In genomic region chr18:47215554-47216138, GRCh38 we compare ENCODE assay signal across 8 cellular contexts. TPM values are rescaled to one million over a fixed set of nuclear protein-coding genes. Genes with fewer than 3 reads are reported as not detected.
DNase-seq lines count a peak whose midpoint lies in the region; ATAC-seq, FAIRE-seq and TF ChIP-seq lines count a peak whose summit lies in the region.

No MANE protein-coding gene starts in this region.

- FAIRE-seq in kidney (lab: Jason Lieb, UNC): peak; percentile 3

- no peak overlapping the region for H3K27ac ChIP-seq in CD4-positive, CD25-positive, alpha-beta regulatory T cell (ENCODE audit: insufficient read depth, low read length, poor library complexity, severe bottlenecking)
- no peak overlapping the region for H3K27ac ChIP-seq in kidney (ENCODE audit: low read depth in 2 of 2, low read length in 2 of 2)
- no peak overlapping the region for H3K27ac ChIP-seq in upper lobe of right lung

- peaks cover 52% of the 10 kb centered on the region for H3K27me3 Mint-ChIP-seq in CD4-positive, CD25-positive, alpha-beta regulatory T cell

- H3K4me3 Mint-ChIP-seq in CD4-positive, CD25-positive, alpha-beta regulatory T cell: no peak overlapping the region

- H3K36me3 Mint-ChIP-seq in CD4-positive, CD25-positive, alpha-beta regulatory T cell: no peaks in the 10 kb centered on the region

- H3K36me3 ChIP-seq in CD4-positive, CD25-positive, alpha-beta regulatory T cell (ENCODE audit: control insufficient read depth, insufficient read depth, low read length): no peaks in the 10 kb centered on the region
- no peaks in the 10 kb centered on the region for H3K36me3 ChIP-seq in kidney (ENCODE audit: control insufficient read depth in 1 of 2, insufficient read depth in 2 of 2, low read length in 2 of 2)
- H3K36me3 ChIP-seq in upper lobe of right lung: no peaks in the 10 kb centered on the region

- no peaks in the 10 kb centered on the region for H3K4me1 Mint-ChIP-seq in CD4-positive, CD25-positive, alpha-beta regulatory T cell

- no peaks in the 10 kb centered on the region for H3K9me3 ChIP-seq in CD4-positive, CD25-positive, alpha-beta regulatory T cell (ENCODE audit: control insufficient read depth in 2 of 2, low read length in 2 of 2)
- H3K9me3 ChIP-seq in kidney (ENCODE audit: control insufficient read depth in 1 of 2, low read length in 2 of 2) (no peaks in the 10 kb centered on the region), upper lobe of right lung (no peaks in the 10 kb centered on the region)

- H3K4me1 ChIP-seq in CD4-positive, CD25-positive, alpha-beta regulatory T cell (ENCODE audit: control insufficient read depth, insufficient read depth, low read length, poor library complexity, severe bottlenecking): no peaks in the 10 kb centered on the region
- H3K4me1 ChIP-seq in kidney (ENCODE audit: control insufficient read depth in 1 of 2, insufficient read depth in 1 of 2, low read depth in 1 of 2, low read length in 2 of 2): no peaks in the 10 kb centered on the region
- H3K4me1 ChIP-seq in upper lobe of right lung: no peaks in the 10 kb centered on the region

- in situ Hi-C loops in astrocyte of the spinal cord (cut with HindIII; ENCODE audit: low sequenced_read_pairs): no loop called here

- no peak overlapping the region for H3K4me3 ChIP-seq in CD4-positive, CD25-positive, alpha-beta regulatory T cell (ENCODE audit: low read depth, low read length)
- H3K4me3 ChIP-seq in astrocyte of the spinal cord (ENCODE audit: low read depth, low read length): no peak overlapping the region
- H3K4me3 ChIP-seq in kidney (ENCODE audit: low read length in 2 of 2): no peak overlapping the region
- H3K4me3 ChIP-seq in upper lobe of right lung: no peak overlapping the region

- intact Hi-C loops in kidney (cut with DNase I): no loop called here
- intact Hi-C loops in upper lobe of right lung (cut with DNase I): no loop called here

- TF ChIP-seq CTCF in GM20000 (IDR thresholded peaks at IDR 0.05; ENCODE audit: extremely low read depth, missing control alignments): no peak
- peak; percentile 63 for TF ChIP-seq CTCF in astrocyte of the spinal cord (IDR thresholded peaks at IDR 0.05; ENCODE audit: low read depth, low read length)
- TF ChIP-seq CTCF in kidney (IDR thresholded peaks at IDR 0.05; ENCODE audit: borderline replicate concordance, extremely low read depth, insufficient read depth): peak; percentile 56
- TF ChIP-seq CTCF in upper lobe of right lung (IDR thresholded peaks at IDR 0.05): peak; percentile 49

- H3K27ac Mint-ChIP-seq in CD4-positive, CD25-positive, alpha-beta regulatory T cell: no peak overlapping the region

- no peaks in the 10 kb centered on the region for H3K9me3 Mint-ChIP-seq in CD4-positive, CD25-positive, alpha-beta regulatory T cell

- ATAC-seq in CD4-positive, CD25-positive, alpha-beta regulatory T cell (ENCODE audit: low read depth in 2 of 2): peak in 1 of 2 donors; percentile 22
- ATAC-seq in upper lobe of right lung: peak; percentile 64
- no peak for ATAC-seq in HG03571 (IDR thresholded peaks at IDR 0.05; ENCODE audit: unreplicated experiment)
- no peak for ATAC-seq in HG03565 (IDR thresholded peaks at IDR 0.05; ENCODE audit: unreplicated experiment)

- DNase-seq in CD4-positive, CD25-positive, alpha-beta regulatory T cell: peak in 2 of 3 donors; percentile 6 to 40
- peak; percentile 23 for DNase-seq in GM20000 (ENCODE audit: low spot score)
- DNase-seq in NCI-H345 treated with DMSO at 0.1 percent for 48 hours (lab: John Stamatoyannopoulos, UW; ENCODE audit: unreplicated experiment): peak; percentile 47
- DNase-seq in astrocyte of the spinal cord (ENCODE audit: low read depth, low spot score): peak; percentile 52
- DNase-seq in kidney: no peak
- DNase-seq in upper lobe of right lung: no peak

- peaks cover 26% of the 10 kb centered on the region for H3K27me3 ChIP-seq in CD4-positive, CD25-positive, alpha-beta regulatory T cell (ENCODE audit: control insufficient read depth, insufficient read depth, low read length)
- H3K27me3 ChIP-seq in upper lobe of right lung: peaks cover 44% of the 10 kb centered on the region

- no peak overlapping the region for H3K9ac ChIP-seq in kidney (ENCODE audit: low read length in 2 of 2)

RNA-seq across cellular contexts. Expression of gene SKOR2, which starts 35.8 kb away (rescaled TPM):
- total RNA-seq in CD4-positive, CD25-positive, alpha-beta regulatory T cell: not detected
- polyA plus RNA-seq in CD4-positive, CD25-positive, alpha-beta regulatory T cell: not detected
- total RNA-seq in kidney: not detected
- not detected for polyA plus RNA-seq in kidney (ENCODE audit: insufficient read depth, low read depth, low replicate concordance)
- total RNA-seq in upper lobe of right lung: not detected

RNA-seq across cellular contexts. Expression of gene IER3IP1, which starts 39.5 kb away (rescaled TPM):
- 5.3 TPM for total RNA-seq in CD4-positive, CD25-positive, alpha-beta regulatory T cell
- polyA plus RNA-seq in CD4-positive, CD25-positive, alpha-beta regulatory T cell: 10 to 100 TPM; 16.6 to 18.9 (median 17.7) TPM
- 14.4 TPM for total RNA-seq in kidney
- 31.9 TPM for polyA plus RNA-seq in kidney (ENCODE audit: insufficient read depth, low read depth, low replicate concordance)
- total RNA-seq in upper lobe of right lung: 12.9 TPM

Comparison
In these comparisons a context has a peak if more than half of its experiments do, and no peak if none do; other contexts are left out.
1. DNase-seq: peak in CD4-positive, CD25-positive, alpha-beta regulatory T cell (2 of 3), GM20000 (single experiment), NCI-H345 treated with DMSO at 0.1 percent for 48 hours (single experiment) and astrocyte of the spinal cord (single experiment); none in kidney (single experiment) and upper lobe of right lung (single experiment).